ENCODE assay signal across 22 cellular contexts in the genomic region with DNA sequence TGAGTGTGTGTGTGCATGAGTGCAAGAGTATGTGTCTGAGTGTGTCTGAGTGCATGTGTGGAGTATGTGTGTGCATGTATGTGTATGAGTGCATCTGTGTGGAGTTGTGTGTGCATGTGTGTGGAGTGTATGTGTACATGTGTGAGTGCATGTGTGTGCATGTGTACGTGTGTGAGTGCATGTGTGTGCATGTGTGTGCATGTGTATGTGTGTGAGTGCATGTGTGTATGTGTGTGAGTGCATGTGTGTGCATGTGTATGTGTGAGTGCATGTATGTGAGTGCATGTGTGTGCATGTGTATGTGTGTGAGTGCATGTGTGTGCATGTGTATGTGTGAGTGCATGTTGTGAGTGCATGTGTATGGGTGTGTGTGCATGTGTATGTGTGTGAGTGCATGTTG. TPM values are rescaled to one million over a fixed set of nuclear protein-coding genes. Genes with fewer than 3 reads are reported as not detected.
DNase-seq lines count a peak whose midpoint lies in the region; ATAC-seq, FAIRE-seq and TF ChIP-seq lines count a peak whose summit lies in the region.
"Had no signal": no experiment of that assay in that cellular context is flagged by ENCODE, and none has a peak within 500 bp of the region (broad histone marks: within the 10 kb centered on the region; RNA-seq: fewer than 3 reads in every experiment).

No MANE protein-coding gene starts in this region.

- no peak overlapping the region for H3K14ac ChIP-seq in H1 (ENCODE audit: insufficient read length)

- no peaks in the 10 kb centered on the region for H3K79me2 ChIP-seq in H1 (ENCODE audit: control insufficient read depth in 1 of 2, insufficient read depth in 2 of 2, low read length in 2 of 2)

- TF ChIP-seq EP300 in H1 (IDR thresholded peaks at IDR 0.05; ENCODE audit: borderline replicate concordance in 1 of 2, low read depth in 2 of 2, low read length in 2 of 2), result no peak

- H3K36me3 ChIP-seq in HEK293 (ENCODE audit: control insufficient read depth in 2 of 2, insufficient read depth in 1 of 2, low read length in 2 of 2), result no peaks in the 10 kb centered on the region
- H3K36me3 ChIP-seq in H1 (ENCODE audit: control insufficient read depth in 2 of 4, insufficient read depth in 4 of 4, low read length in 3 of 4), result no peaks in the 10 kb centered on the region; a peak in 1 of 8 replicates
- H3K36me3 ChIP-seq: BE2C; BLaER1 treated with 17β-estradiol and CSF1 and Interleukin-3, amounts not matched to agents 10 nM and 100 nM; HAP-1 had no signal

- DNase-seq in GM12891 (ENCODE audit: insufficient read length, low spot score) (no peak), H1 (ENCODE audit: low read depth in 1 of 2, low spot score in 2 of 2) (no peak), Calu3 (no peak), head of caudate nucleus (no peak)
- DNase-seq: 8988T; ACHN; AML-193; BE2C; CD4-positive, alpha-beta T cell; CD8-positive, alpha-beta memory T cell; DMS53; DMS79 treated with DMSO at 0.1 percent for 48 hours; GF-D8; GM23248 had no signal

- H3K4me2 ChIP-seq in H1 (ENCODE audit: insufficient read depth in 1 of 2, low read depth in 2 of 2, low read length in 2 of 2), result no peak overlapping the region
- H3K4me2 ChIP-seq: A549; BLaER1 treated with 17β-estradiol and CSF1 and Interleukin-3, amounts not matched to agents 10 nM and 100 nM had no signal

- no peak overlapping the region for H4K5ac ChIP-seq in H1 (ENCODE audit: insufficient read length, low read depth, low read length)

- H2BK20ac ChIP-seq in H1 (ENCODE audit: low read length), result no peak overlapping the region

- peaks cover 13% of the 10 kb centered on the region for H3K23me2 ChIP-seq in H1 (ENCODE audit: low read depth, low read length)

- intact Hi-C loops in Calu3 (cut with micrococcal nuclease; ENCODE audit: unreplicated experiment), result no loop called here
- intact Hi-C loops in head of caudate nucleus (cut with DNase I), result no loop called here

- H3K27me3 Mint-ChIP-seq in Calu3 (ENCODE audit: unreplicated experiment), result no peaks in the 10 kb centered on the region
- H3K27me3 Mint-ChIP-seq: CD4-positive, alpha-beta T cell had no signal

- H3K4me3 Mint-ChIP-seq in Calu3 (ENCODE audit: low read depth, unreplicated experiment), result no peak overlapping the region
- H3K4me3 Mint-ChIP-seq: CD14-positive monocyte; CD4-positive, alpha-beta T cell; CD8-positive, alpha-beta memory T cell had no signal

- no peak overlapping the region for H3K9ac ChIP-seq in H1 (replicated peaks in 1 of 4; ENCODE audit: extremely low read depth in 1 of 4, low read depth in 3 of 4, low read length in 3 of 4)
- H3K9ac ChIP-seq: BLaER1 treated with 17β-estradiol and CSF1 and Interleukin-3, amounts not matched to agents 10 nM and 100 nM; GM23248 had no signal

- no peak for TF ChIP-seq CTCF in HEK293 (tag by site-specific recombination; IDR thresholded peaks at IDR 0.05)
- TF ChIP-seq CTCF in H1 (IDR thresholded peaks at IDR 0.05; ENCODE audit: control extremely low read depth in 1 of 3, insufficient read depth in 1 of 3, low read depth in 1 of 3, low read length in 3 of 3), result no peak
- TF ChIP-seq CTCF in Calu3 (IDR thresholded peaks at IDR 0.05; ENCODE audit: unreplicated experiment), result no peak

- H3K9me3 ChIP-seq in HEK293 (ENCODE audit: control insufficient read depth, insufficient read depth, low read depth, low read length), result no peaks in the 10 kb centered on the region
- peaks cover 0 to 12% of the 10 kb centered on the region in 2 experiments; a peak in 1 of 4 replicates for H3K9me3 ChIP-seq in H1 (ENCODE audit: insufficient read depth in 2 of 2, low read depth in 1 of 2, low read length in 1 of 2)
- H3K9me3 ChIP-seq: A549; BE2C; BLaER1 treated with 17β-estradiol and CSF1 and Interleukin-3, amounts not matched to agents 10 nM and 100 nM; HAP-1 had no signal

- no peak for TF ChIP-seq RAD21 in H1 (IDR thresholded peaks at IDR 0.05 in 1 of 2, conservative IDR thresholded peaks at IDR 0.05 in 1 of 2; ENCODE audit: low read depth in 2 of 2, low read length in 2 of 2)

- H4K8ac ChIP-seq in H1 (ENCODE audit: extremely low read depth, insufficient read depth, low read length), result no peak overlapping the region

- POLR2A ChIA-PET in HEK293 (lab: Yijun Ruan, JAX), result no interaction called here
- POLR2A ChIA-PET in H1 (lab: Charles Lee; ENCODE audit: partially characterized antibody), result no interaction called here

- H3K27ac ChIP-seq in HEK293 (ENCODE audit: extremely low read depth, low read depth, low read length), result no peak overlapping the region
- no peak overlapping the region for H3K27ac ChIP-seq in H1 (ENCODE audit: low read depth, low read length)
- H3K27ac ChIP-seq: A549; BLaER1 treated with 17β-estradiol and CSF1 and Interleukin-3, amounts not matched to agents 10 nM and 100 nM; GM23248 had no signal

- peaks cover 0 to 13% of the 10 kb centered on the region in 2 experiments for H4K20me1 ChIP-seq in H1 (replicated peaks in 1 of 2; ENCODE audit: control insufficient read depth in 1 of 2, insufficient read depth in 2 of 2, low read length in 2 of 2)
- H4K20me1 ChIP-seq: BLaER1 treated with 17β-estradiol and CSF1 and Interleukin-3, amounts not matched to agents 10 nM and 100 nM had no signal

- peak overlapping the region; percentile 3; the same call in 1 of the 2 replicates for H2AK5ac ChIP-seq in H1 (ENCODE audit: low read depth, low read length)

- H3K4me1 ChIP-seq in HEK293 (ENCODE audit: control insufficient read depth, insufficient read depth, low read length) (no peaks in the 10 kb centered on the region), H1 (replicated peaks in 1 of 4; ENCODE audit: control insufficient read depth in 3 of 4, insufficient read depth in 4 of 4, low read length in 3 of 4) (no peaks in the 10 kb centered on the region)
- H3K4me1 ChIP-seq: A549, BE2C, HAP-1 had no signal

- H3K4ac ChIP-seq in H1 (replicated peaks; ENCODE audit: insufficient read length, low read depth, low read length), result no peak overlapping the region

- H2BK5ac ChIP-seq in H1 (ENCODE audit: low read depth, low read length), result no peak overlapping the region

- no peak overlapping the region for H3K18ac ChIP-seq in H1 (ENCODE audit: extremely low read depth, low read length)

- 0% methylated on average over 1 of the region's 1 CpG; no CpG with 5 or more reads in 1 of the 2 experiments for WGBS in H1 (ENCODE audit: extremely low coverage in 1 of 2, insufficient coverage in 1 of 2, insufficient read length in 1 of 2, insufficient replicate concordance in 2 of 2, low coverage in 1 of 2, low lambda C conversion rate in 2 of 2, missing lambda C conversion rate in 1 of 2), 2 experiments

- no peak overlapping the region for H2BK120ac ChIP-seq in H1 (replicated peaks; ENCODE audit: low read depth, low read length)

- no peak overlapping the region for H3K56ac ChIP-seq in H1 (replicated peaks; ENCODE audit: insufficient read length, low read depth, low read length)

- TF ChIP-seq POLR2A in GM12891 (IDR thresholded peaks at IDR 0.05; ENCODE audit: low read depth, low read length) (no peak), H1 (IDR thresholded peaks at IDR 0.05; ENCODE audit: control extremely low read depth in 1 of 2, low read depth in 2 of 2, low read length in 2 of 2) (no peak)

- FAIRE-seq in GM12891 (lab: Jason Lieb, UNC), result peak; percentile 31
- FAIRE-seq in H1 (lab: Jason Lieb, UNC), result no peak
- FAIRE-seq: A549, GM12892, GM19239 had no signal

- no peak for ATAC-seq in GM19023 (IDR thresholded peaks at IDR 0.05; ENCODE audit: unreplicated experiment)
- ATAC-seq: A549 had no signal

- no peak overlapping the region for H2AFZ ChIP-seq in H1 (ENCODE audit: low read length)
- H2AFZ ChIP-seq: GM23248 had no signal

- H3K27ac Mint-ChIP-seq in Calu3 (ENCODE audit: unreplicated experiment), result no peak overlapping the region
- H3K27ac Mint-ChIP-seq: CD14-positive monocyte; CD4-positive, alpha-beta T cell; CD8-positive, alpha-beta memory T cell had no signal

- no peak overlapping the region for H4K91ac ChIP-seq in H1 (replicated peaks; ENCODE audit: insufficient read length, low read length)

- BruUV-seq in Calu3 (replicated peaks; lab: Mats Ljungman, UMichigan), result no TSS peak

- H3K4me1 Mint-ChIP-seq in Calu3 (ENCODE audit: low read depth, unreplicated experiment), result no peaks in the 10 kb centered on the region

- H3K27me3 ChIP-seq in H1 (replicated peaks in 1 of 4; ENCODE audit: control insufficient read depth in 3 of 4, extremely low read depth in 1 of 4, insufficient read depth in 3 of 4, low read length in 3 of 4), result no peaks in the 10 kb centered on the region
- H3K27me3 ChIP-seq: BE2C; BLaER1 treated with 17β-estradiol and CSF1 and Interleukin-3, amounts not matched to agents 10 nM and 100 nM had no signal

- H2BK12ac ChIP-seq in H1 (ENCODE audit: low read depth, low read length), result no peak overlapping the region

- no peaks in the 10 kb centered on the region for H3K9me3 Mint-ChIP-seq in Calu3 (ENCODE audit: low read depth, unreplicated experiment)
- H3K9me3 Mint-ChIP-seq: CD14-positive monocyte; CD4-positive, alpha-beta T cell; CD8-positive, alpha-beta memory T cell had no signal

- H3K23ac ChIP-seq in H1 (ENCODE audit: insufficient read length), result no peak overlapping the region

- no peak overlapping the region for H2BK15ac ChIP-seq in H1 (ENCODE audit: low read length)

- CTCF ChIA-PET in HEK293 (lab: Yijun Ruan, JAX) (no interaction called here), H1 (lab: Charles Lee; ENCODE audit: partially characterized antibody) (no interaction called here), Calu3 (lab: Charles Lee) (no interaction called here)

- no peak overlapping the region for H3K4me3 ChIP-seq in HEK293 (ENCODE audit: low read depth, low read length)
- H3K4me3 ChIP-seq in H1 (ENCODE audit: extremely low read depth in 1 of 4, insufficient read depth in 2 of 4, low read depth in 3 of 4, low read length in 4 of 4), result no peak overlapping the region
- H3K4me3 ChIP-seq: A549; BLaER1 treated with 17β-estradiol and CSF1 and Interleukin-3, amounts not matched to agents 10 nM and 100 nM; GM23248; HAP-1 had no signal

- no peaks in the 10 kb centered on the region; the same call in 1 of the 2 replicates for H3K79me1 ChIP-seq in H1 (ENCODE audit: low read depth, low read length)

- H3K36me3 Mint-ChIP-seq in Calu3 (ENCODE audit: insufficient read depth, unreplicated experiment), result no peaks in the 10 kb centered on the region
- H3K36me3 Mint-ChIP-seq: CD14-positive monocyte; CD8-positive, alpha-beta memory T cell had no signal

TF ChIP-seq in H1, 55 proteins besides CTCF, POLR2A, EP300 and RAD21 (continues in another document):
- TF ChIP-seq TAF7 (optimal IDR thresholded peaks at IDR 0.05; ENCODE audit: borderline replicate concordance, low read depth, low read length), result no peak

RNA-seq across cellular contexts. Expression of a gene that starts 23.7 kb away (rescaled TPM):
- polyA plus RNA-seq in GM12891 (2012; ENCODE audit: low read depth, missing spikeins), result 0.18 TPM
- 0.59 and 1.4 TPM in 2 replicates for total RNA-seq in H1 (2021; fragmentation: NEBNext Ultra II Directional; extraction: Animal tissue kit (Norgen Biotek cat#: 25700))
- 0.42 and 0.63 TPM in 2 replicates for polyA plus RNA-seq in H1 (2011; rRNA removed)
- 0.67 TPM for polyA plus RNA-seq in H1 (2011; cell fraction: cytosol; rRNA removed)
- 2.0 TPM for polyA plus RNA-seq in H1 (2011; cell fraction: nucleus; rRNA removed)
- polyA plus RNA-seq in H1 (2012, experiment 1 of 2), result 0.48 to 0.59 TPM (median 0.49 TPM) in 4 replicates
- polyA plus RNA-seq in H1 (2012, experiment 2 of 2), result 0.37 TPM
- polyA plus RNA-seq in H1 (2013, experiment 1 of 2), result 0.28 TPM
- 0.40 TPM for polyA plus RNA-seq in H1 (2013, experiment 2 of 2)
- 0.16 and 0.41 TPM in 2 replicates for polyA minus RNA-seq in H1 (2011; rRNA and poly(A)+ RNA removed)
- polyA minus RNA-seq in H1 (2011; cell fraction: cytosol; rRNA and poly(A)+ RNA removed), result 0.66 TPM
- 0.90 TPM for polyA minus RNA-seq in H1 (2011; cell fraction: nucleus; rRNA and poly(A)+ RNA removed)
- 0.47 and 0.85 TPM in 2 replicates for total RNA-seq in Calu3 (2022)
- total RNA-seq: GM23248 had no signal
- polyA plus RNA-seq: GM23248 had no signal
